In the genomic region with DNA sequence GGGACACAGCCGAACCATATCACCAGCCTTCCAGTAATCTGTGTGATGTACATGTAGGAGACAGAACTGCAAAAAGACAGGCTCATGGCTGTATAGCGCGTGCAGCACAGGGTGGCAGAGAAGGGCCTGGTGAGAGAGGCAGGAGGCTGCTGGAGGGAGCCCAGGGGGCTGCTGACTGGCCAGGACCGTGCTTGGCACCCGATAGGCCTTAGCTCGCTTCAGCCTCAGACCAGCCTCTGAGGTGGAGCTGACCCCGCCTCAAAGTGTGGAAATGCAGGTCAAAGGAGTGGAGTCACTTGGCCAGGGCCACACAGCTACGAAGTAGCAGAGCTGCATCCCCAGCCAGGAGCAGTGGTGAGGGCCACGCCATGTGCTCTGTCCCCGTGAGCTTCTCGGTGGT, we compare ENCODE assay signal across 25 cellular contexts.
"Had no signal": no experiment of that assay in that cellular context is flagged by ENCODE, and none has a peak within 500 bp of the region (broad histone marks: within the 10 kb centered on the region; RNA-seq: fewer than 3 reads in every experiment).

No MANE protein-coding gene starts in this region.

- H3K4me3 Mint-ChIP-seq: dendritic cell treated with granulocyte-macrophage colony-stimulating factor and Interleukin-4, amounts not matched to agents 40 ng/mL and 50 ng/mL, for 4 days; endodermal cell; natural killer cell; neural crest cell had no signal

- H3K4me1 Mint-ChIP-seq: natural killer cell had no signal

- H3K36me3 Mint-ChIP-seq: natural killer cell had no signal

- H3K4me3 ChIP-seq: colonic mucosa, gastrocnemius medialis, lower lobe of right lung, right atrium auricular region, skin epidermis, testis, tibial artery, upper lobe of left lung, vagina had no signal

- H3K9me3 Mint-ChIP-seq: endodermal cell, natural killer cell had no signal

- H3K4me1 ChIP-seq: colonic mucosa, gastrocnemius medialis, lower lobe of right lung, parathyroid adenoma, right atrium auricular region, testis, tibial artery, upper lobe of left lung, vagina had no signal

- H3K9me3 ChIP-seq: colonic mucosa, gastrocnemius medialis, lower lobe of right lung, right atrium auricular region, testis, tibial artery, upper lobe of left lung, vagina had no signal

- H3K36me3 ChIP-seq: colonic mucosa, gastrocnemius medialis, lower lobe of right lung, right atrium auricular region, tibial artery, upper lobe of left lung, vagina had no signal

- H3K27ac ChIP-seq: colonic mucosa, epithelial cell of prostate, gastrocnemius medialis, lower lobe of right lung, parathyroid adenoma, right atrium auricular region, skin epidermis, testis, tibial artery, upper lobe of left lung, vagina had no signal

- ATAC-seq: esophagus mucosa, gastrocnemius medialis, left ventricle myocardium superior, lower lobe of right lung had no signal

- H3K27me3 ChIP-seq: colonic mucosa, gastrocnemius medialis, right atrium auricular region, testis, tibial artery, upper lobe of left lung, vagina had no signal

- DNase-seq: colonic mucosa; effector CD8-positive, alpha-beta T cell; endodermal cell; foreskin fibroblast; gastrocnemius medialis; head of caudate nucleus; left ventricle myocardium superior; lower lobe of right lung; natural killer cell; stimulated activated CD4-positive, alpha-beta T cell treated with anti-CD3 and anti-CD28 coated beads, Interleukin-15, amount 100 ng/mL, for 24 hours; stimulated activated CD4-positive, alpha-beta T cell treated with anti-CD3 and anti-CD28 coated beads, Interleukin-2, amount 100 ng/mL, for 48 hours; stimulated activated naive CD4-positive, alpha-beta T cell; substantia nigra; testis; tibial artery had no signal

- H3K27me3 Mint-ChIP-seq: progenitor cell of endocrine pancreas had no signal

- H3K27ac Mint-ChIP-seq: dendritic cell treated with granulocyte-macrophage colony-stimulating factor and Interleukin-4, amounts not matched to agents 40 ng/mL and 50 ng/mL, for 4 days; endodermal cell; natural killer cell; progenitor cell of endocrine pancreas had no signal
